Comparison of ENCODE assay signal across 1 cellular context in genomic region chr12:71950404-71950803, GRCh38.
TF ChIP-seq lines count a peak whose summit lies in the region.

No MANE protein-coding gene starts in this region.

TF ChIP-seq in H1, 55 proteins besides CTCF, POLR2A, EP300 and RAD21:
- TF ChIP-seq CHD2 (IDR thresholded peaks at IDR 0.05; ENCODE audit: low read length) (no peak), TCF12 (IDR thresholded peaks at IDR 0.05; ENCODE audit: low read depth, low read length) (no peak), CHD1 (IDR thresholded peaks at IDR 0.05; ENCODE audit: low read depth, low read length) (no peak), SIX5 (IDR thresholded peaks at IDR 0.05; ENCODE audit: low read depth, low read length) (no peak), YY1 (IDR thresholded peaks at IDR 0.05; ENCODE audit: low read depth, low read length) (no peak), PHF8 (conservative IDR thresholded peaks at IDR 0.05; ENCODE audit: low read depth, low read length) (no peak), CREB1 (IDR thresholded peaks at IDR 0.05) (no peak)
